8 cellular contexts compared by ENCODE assay signal in the genomic region with DNA sequence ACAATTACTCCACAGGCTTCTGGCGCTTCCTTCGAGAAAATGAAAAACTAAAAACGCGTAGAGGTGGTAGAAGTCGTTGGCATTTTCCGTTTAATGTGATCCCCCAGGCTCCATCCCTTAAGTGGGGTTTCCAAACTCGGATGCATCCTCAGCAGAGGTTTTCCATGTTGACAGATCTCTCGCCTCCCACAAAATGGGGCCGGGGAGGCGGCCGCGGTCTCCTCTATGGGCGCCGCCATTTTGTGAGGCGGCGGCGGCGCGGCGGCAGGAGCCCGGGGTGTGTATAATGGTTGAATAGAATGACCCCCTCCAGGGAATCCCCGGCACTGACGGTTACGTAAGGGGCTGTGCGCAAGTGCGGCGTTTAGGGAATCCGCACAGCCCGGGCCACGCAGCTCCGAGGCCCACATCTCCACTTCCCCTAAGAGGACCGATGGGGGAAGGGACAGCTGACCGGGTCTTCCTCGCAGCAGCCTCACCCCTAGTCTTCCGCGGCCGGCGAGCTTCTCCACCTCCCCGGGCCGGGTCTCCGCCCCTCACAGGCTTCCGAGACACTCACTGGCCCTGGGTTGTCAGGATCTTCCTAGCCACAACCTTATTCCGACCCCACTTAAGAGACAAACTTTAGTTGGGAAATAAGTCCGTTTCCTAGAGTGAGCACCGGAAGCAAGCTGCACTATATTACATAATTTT. TPM values are rescaled to one million over a fixed set of nuclear protein-coding genes. Genes with fewer than 3 reads are reported as not detected.
DNase-seq lines count a peak whose midpoint lies in the region; ATAC-seq, FAIRE-seq and TF ChIP-seq lines count a peak whose summit lies in the region.

No MANE protein-coding gene starts in this region.

- no peak for TF ChIP-seq CTCF in kidney (IDR thresholded peaks at IDR 0.05; ENCODE audit: borderline replicate concordance, extremely low read depth, insufficient read depth)

- H3K9me3 ChIP-seq in kidney (ENCODE audit: control insufficient read depth in 1 of 2, low read length in 2 of 2): no peaks in the 10 kb centered on the region

- DNase-seq in Ammon's horn (ENCODE audit: low spot score) (peak; percentile 96), NCI-H460 (ENCODE audit: extremely low read depth, low read depth) (peak; percentile 97), cerebellum (ENCODE audit: low spot score) (peak; percentile 87), kidney (peak; percentile 98)
- peak; percentile 80 for DNase-seq in activated CD4-positive, alpha-beta T cell treated with anti-CD3 and anti-CD28 coated beads for 1 hour
- peak; percentile 69 to 78 for DNase-seq in stimulated activated CD4-positive, alpha-beta T cell treated with anti-CD3 and anti-CD28 coated beads, Interleukin-15, amount 100 ng/mL, for 1 hour (ENCODE audit: low read depth in 1 of 2, low spot score in 1 of 2)

- H3K9ac ChIP-seq in kidney (ENCODE audit: low read length in 2 of 2): peak overlapping the region; percentile 92 to 100

- FAIRE-seq in kidney (lab: Jason Lieb, UNC): no peak

- H3K36me3 ChIP-seq in kidney (ENCODE audit: control insufficient read depth in 1 of 2, insufficient read depth in 2 of 2, low read length in 2 of 2): no peaks in the 10 kb centered on the region

- intact Hi-C loops in kidney (cut with DNase I): no loop called here

- peaks cover 0 to 19% of the 10 kb centered on the region in 2 donors for H3K4me1 ChIP-seq in kidney (ENCODE audit: control insufficient read depth in 1 of 2, insufficient read depth in 1 of 2, low read depth in 1 of 2, low read length in 2 of 2)

- H3K27ac ChIP-seq in kidney (ENCODE audit: low read depth in 2 of 2, low read length in 2 of 2): peak overlapping the region; percentile 96 to 97

- H3K4me3 ChIP-seq in kidney (ENCODE audit: low read length in 2 of 2): peak overlapping the region; percentile 90 to 98

- TF ChIP-seq POLR2A in GM19193 (IDR thresholded peaks at IDR 0.05; ENCODE audit: extremely low read depth, insufficient read depth, insufficient read length): peak; percentile 95

- peak; percentile 55 for ATAC-seq in HG03432 (IDR thresholded peaks at IDR 0.05; ENCODE audit: unreplicated experiment)

RNA-seq across cellular contexts. Expression of a gene that starts 2.1 kb away (rescaled TPM):
- 29.0 and 32.1 TPM in 2 replicates for total RNA-seq in NCI-H460 (2014; rRNA removed; shearing (Covaris generic))
- 10.7 and 14.3 TPM in 2 replicates for polyA plus RNA-seq in NCI-H460 (2014; cell fraction: nucleus; rRNA removed)
- total RNA-seq in cerebellum (73.3 TPM), kidney (35.7 TPM)
- polyA plus RNA-seq in kidney (ENCODE audit: insufficient read depth, low read depth, low replicate concordance): 4.4 TPM

Comparison
In these comparisons a context has a peak if more than half of its experiments do, and no peak if none do; other contexts are left out.
1. Peak in every context shown above with its lines: DNase-seq, ATAC-seq, H3K4me3 ChIP-seq and H3K27ac ChIP-seq.